In genomic region chr1:151728151-151728711, GRCh38 we compare ENCODE assay signal across 12 cellular contexts. TPM values are rescaled to one million over a fixed set of nuclear protein-coding genes. Genes with fewer than 3 reads are reported as not detected.
A peak's percentile ranks its signal among the peaks of the same experiment; 100 is the strongest.
DNase-seq lines count a peak whose midpoint lies in the region; TF ChIP-seq lines count a peak whose summit lies in the region.
"Had no signal": no experiment of that assay in that cellular context is flagged by ENCODE, and none has a peak within 500 bp of the region (broad histone marks: within the 10 kb centered on the region; RNA-seq: fewer than 3 reads in every experiment).

No MANE protein-coding gene starts in this region.

- H3K9me3 ChIP-seq in esophagus muscularis mucosa (no peaks in the 10 kb centered on the region), transverse colon (no peaks in the 10 kb centered on the region)
- H3K9me3 ChIP-seq: A549 had no signal

- H3K27ac ChIP-seq in esophagus muscularis mucosa (replicated peaks in 1 of 4) (peak overlapping the region; percentile 76 to 83 (median 80)), transverse colon (peak overlapping the region; percentile 20 to 76 (median 64))
- H3K27ac ChIP-seq: A549 had no signal

- H3K36me3 ChIP-seq in esophagus muscularis mucosa (no peaks in the 10 kb centered on the region), transverse colon (no peaks in the 10 kb centered on the region)

- TF ChIP-seq EP300 in esophagus muscularis mucosa (IDR thresholded peaks at IDR 0.05) (no peak), transverse colon (IDR thresholded peaks at IDR 0.05; ENCODE audit: low read depth) (no peak)

- H3K4me3 ChIP-seq in esophagus muscularis mucosa (peak overlapping the region; percentile 20 to 39 (median 36)), transverse colon (no peak overlapping the region)
- H3K4me3 ChIP-seq: A549, GM12878 had no signal

- TF ChIP-seq POLR2A in esophagus muscularis mucosa (IDR thresholded peaks at IDR 0.05; ENCODE audit: low read depth) (no peak), transverse colon (IDR thresholded peaks at IDR 0.05) (no peak)

- no peaks in the 10 kb centered on the region for H3K27me3 ChIP-seq in esophagus muscularis mucosa
- H3K27me3 ChIP-seq in transverse colon = no peaks in the 10 kb centered on the region

- H3K4me1 ChIP-seq in esophagus muscularis mucosa (peaks cover 8 to 21% (median 16%) of the 10 kb centered on the region in 4 donors), transverse colon (peaks cover 0 to 49% (median 30%) of the 10 kb centered on the region in 4 donors)
- H3K4me1 ChIP-seq: A549 had no signal

- in situ Hi-C loops in transverse colon (cut with MboI; ENCODE audit: low pct_ligation_motif_present in 1 of 4, low pct_unique_long_range_greater_than_20kb in 1 of 4, low sequenced_read_pairs in 3 of 4) = loop anchor here in 2 of 4 donors (25.0 kb wide), 2 partner anchors 141 to 291 kb away; no protein-coding TSS in a partner anchor

- 17% methylated on average over 11 of the region's 15 CpGs for WGBS in esophagus muscularis mucosa
- 48 to 67% methylated on average over 7 to 15 of the region's 15 CpGs for WGBS in transverse colon (ENCODE audit: low coverage in 1 of 2), 2 donors

- intact Hi-C loops in esophagus muscularis mucosa (cut with DNase I) (no loop called here), transverse colon (cut with DNase I; ENCODE audit: low total_unique reads) (no loop called here)

- DNase-seq in NCI-H146 (lab: John Stamatoyannopoulos, UW) = peak; percentile 4
- DNase-seq in NCI-H146 treated with DMSO at 0.1 percent for 48 hours (lab: John Stamatoyannopoulos, UW; ENCODE audit: unreplicated experiment) = no peak
- DNase-seq in esophagus muscularis mucosa (ENCODE audit: extremely low spot score) = no peak
- DNase-seq in mesenteric fat pad (ENCODE audit: low spot score) = peak; percentile 26
- DNase-seq in transverse colon = no peak
- no peak for DNase-seq in epidermal melanocyte (ENCODE audit: insufficient read length, low spot score)
- no peak for DNase-seq in activated CD4-positive, alpha-beta T cell treated with anti-CD3 and anti-CD28 coated beads for 1 hour
- no peak for DNase-seq in NCI-H524 treated with DMSO at 0.1 percent for 48 hours (lab: John Stamatoyannopoulos, UW)
- DNase-seq: activated CD4-positive, alpha-beta memory T cell treated with anti-CD3 and anti-CD28 coated beads, Interleukin-2, amount 10 ng/mL, durations not matched to agents 7 days and 5 days; naive B cell had no signal

- TF ChIP-seq CTCF in esophagus muscularis mucosa (IDR thresholded peaks at IDR 0.05) (no peak), transverse colon (IDR thresholded peaks at IDR 0.05) (no peak)

RNA-seq across cellular contexts. Expression of gene RIIAD1, which starts 6.9 kb away (rescaled TPM):
- total RNA-seq in esophagus muscularis mucosa (1 to 10 TPM in 1 of 4 donors, not detected in 3; 1.7 TPM), mesenteric fat pad (not detected), transverse colon (not detected)
- total RNA-seq: activated CD4-positive, alpha-beta memory T cell treated with anti-CD3 and anti-CD28 coated beads, Interleukin-2, amount 10 ng/mL, durations not matched to agents 7 days and 5 days; GM12878 had no signal

RNA-seq across cellular contexts. Expression of gene CELF3, which starts 11.6 kb away (rescaled TPM):
- total RNA-seq in esophagus muscularis mucosa (1 to 10 TPM in 1 of 4 donors, under 1 TPM in 3; 0.23 to 1.0 (median 0.58) TPM), mesenteric fat pad (not detected), transverse colon (1 to 10 TPM in 3 of 4 donors, not detected in 1; 1.3 to 2.7 (median 1.6) TPM)
- total RNA-seq: activated CD4-positive, alpha-beta memory T cell treated with anti-CD3 and anti-CD28 coated beads, Interleukin-2, amount 10 ng/mL, durations not matched to agents 7 days and 5 days; GM12878 had no signal

RNA-seq across cellular contexts. Expression of gene MRPL9, which starts 35.1 kb away (rescaled TPM):
- total RNA-seq in esophagus muscularis mucosa = 10 to 100 TPM; 49.8 to 57.0 (median 56.5) TPM
- 42.5 TPM for total RNA-seq in mesenteric fat pad
- total RNA-seq in transverse colon = 100 to 1,000 TPM in 1 of 4 donors, 10 to 100 TPM in 3; 20.2 to 138 (median 40.1) TPM

Comparison
In these comparisons a context has a peak if more than half of its experiments do, and no peak if none do; other contexts are left out.
1. DNase-seq: peak in NCI-H146 (single experiment) and mesenteric fat pad (single experiment); none in NCI-H146 treated with DMSO at 0.1 percent for 48 hours (single experiment), esophagus muscularis mucosa (single experiment), transverse colon (single experiment), epidermal melanocyte (single experiment), activated CD4-positive, alpha-beta T cell treated with anti-CD3 and anti-CD28 coated beads for 1 hour (single experiment) and NCI-H524 treated with DMSO at 0.1 percent for 48 hours (single experiment).
2. H3K4me3 ChIP-seq: peak in esophagus muscularis mucosa (4 of 4); none in transverse colon (0 of 4).